Comparison of ENCODE assay signal across 2 cellular contexts in the genomic region with DNA sequence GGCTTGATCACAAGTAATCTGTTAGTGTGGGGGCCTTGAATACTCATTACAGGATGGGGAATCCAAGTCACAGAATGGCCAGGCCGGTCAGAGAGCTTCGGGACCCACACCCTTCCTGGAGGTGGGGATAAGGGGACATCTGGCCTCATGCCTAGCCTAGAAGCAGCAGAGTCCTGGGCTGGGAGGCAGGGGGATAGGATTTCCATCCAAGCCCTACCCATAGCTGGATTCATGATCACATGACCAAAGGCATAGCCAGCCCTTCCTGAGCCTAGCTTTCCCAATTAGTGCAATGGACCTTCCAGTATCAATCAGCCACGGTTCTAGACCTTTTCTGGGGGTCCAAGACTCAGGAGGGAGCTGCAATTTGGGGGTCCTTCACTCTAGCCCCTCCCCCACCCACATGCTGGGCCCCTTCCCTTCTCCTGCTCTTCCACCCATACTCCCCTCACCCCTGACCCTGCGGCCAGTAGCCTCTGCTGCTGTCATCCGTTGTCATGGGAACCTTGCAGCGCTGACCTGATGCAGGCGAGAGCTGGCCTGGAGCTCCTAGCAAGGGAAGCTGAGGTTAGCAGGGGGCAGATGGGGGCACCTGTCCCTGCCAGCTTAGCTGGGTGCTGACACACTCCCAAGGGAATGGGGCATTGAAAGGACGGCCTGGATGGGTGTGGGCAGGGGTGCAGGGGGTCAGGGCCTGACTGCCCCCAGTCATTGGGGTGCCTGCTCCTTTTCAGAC.
TF ChIP-seq lines count a peak whose summit lies in the region.

No MANE protein-coding gene starts in this region.

TF ChIP-seq in PFSK-1, 5 proteins besides CTCF, POLR2A, EP300 and RAD21:
- TF ChIP-seq POLR2AphosphoS5 (IDR thresholded peaks at IDR 0.05; ENCODE audit: low read depth, low read length) = 0 out of 2 replicates have a peak, but pooled peaks have one; percentile 17
- TF ChIP-seq TAF1 (IDR thresholded peaks at IDR 0.05; ENCODE audit: borderline replicate concordance, insufficient read depth, low read length) = no peak
- TF ChIP-seq, protein P1, sequence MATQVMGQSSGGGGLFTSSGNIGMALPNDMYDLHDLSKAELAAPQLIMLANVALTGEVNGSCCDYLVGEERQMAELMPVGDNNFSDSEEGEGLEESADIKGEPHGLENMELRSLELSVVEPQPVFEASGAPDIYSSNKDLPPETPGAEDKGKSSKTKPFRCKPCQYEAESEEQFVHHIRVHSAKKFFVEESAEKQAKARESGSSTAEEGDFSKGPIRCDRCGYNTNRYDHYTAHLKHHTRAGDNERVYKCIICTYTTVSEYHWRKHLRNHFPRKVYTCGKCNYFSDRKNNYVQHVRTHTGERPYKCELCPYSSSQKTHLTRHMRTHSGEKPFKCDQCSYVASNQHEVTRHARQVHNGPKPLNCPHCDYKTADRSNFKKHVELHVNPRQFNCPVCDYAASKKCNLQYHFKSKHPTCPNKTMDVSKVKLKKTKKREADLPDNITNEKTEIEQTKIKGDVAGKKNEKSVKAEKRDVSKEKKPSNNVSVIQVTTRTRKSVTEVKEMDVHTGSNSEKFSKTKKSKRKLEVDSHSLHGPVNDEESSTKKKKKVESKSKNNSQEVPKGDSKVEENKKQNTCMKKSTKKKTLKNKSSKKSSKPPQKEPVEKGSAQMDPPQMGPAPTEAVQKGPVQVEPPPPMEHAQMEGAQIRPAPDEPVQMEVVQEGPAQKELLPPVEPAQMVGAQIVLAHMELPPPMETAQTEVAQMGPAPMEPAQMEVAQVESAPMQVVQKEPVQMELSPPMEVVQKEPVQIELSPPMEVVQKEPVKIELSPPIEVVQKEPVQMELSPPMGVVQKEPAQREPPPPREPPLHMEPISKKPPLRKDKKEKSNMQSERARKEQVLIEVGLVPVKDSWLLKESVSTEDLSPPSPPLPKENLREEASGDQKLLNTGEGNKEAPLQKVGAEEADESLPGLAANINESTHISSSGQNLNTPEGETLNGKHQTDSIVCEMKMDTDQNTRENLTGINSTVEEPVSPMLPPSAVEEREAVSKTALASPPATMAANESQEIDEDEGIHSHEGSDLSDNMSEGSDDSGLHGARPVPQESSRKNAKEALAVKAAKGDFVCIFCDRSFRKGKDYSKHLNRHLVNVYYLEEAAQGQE (IDR thresholded peaks at IDR 0.05; ENCODE audit: insufficient read depth in 1 of 2, low read depth in 2 of 2, low read length in 2 of 2) = no peak
- no peak for TF ChIP-seq FOXP2 (optimal IDR thresholded peaks at IDR 0.05; ENCODE audit: borderline replicate concordance, extremely low read depth, extremely low read length, insufficient read depth)
- TF ChIP-seq SIN3A (IDR thresholded peaks at IDR 0.05; ENCODE audit: borderline replicate concordance, insufficient read depth, low read length) = no peak

TF ChIP-seq in H1, 55 proteins besides CTCF, POLR2A, EP300 and RAD21:
- TF ChIP-seq SIN3A (conservative IDR thresholded peaks at IDR 0.05 in 1 of 2, IDR thresholded peaks at IDR 0.05 in 1 of 2; ENCODE audit: low read depth in 1 of 2, low read length in 2 of 2) (0 out of 4 replicates have a peak, but pooled peaks have one; percentile 38 to 40), POU5F1 (IDR thresholded peaks at IDR 0.05; ENCODE audit: low read depth, low read length) (no peak), BCL11A (IDR thresholded peaks at IDR 0.05; ENCODE audit: low read depth in 2 of 2, low read length in 2 of 2) (no peak), RFX5 (IDR thresholded peaks at IDR 0.05; ENCODE audit: borderline replicate concordance, low read depth, low read length) (peak; percentile 71), SIX5 (IDR thresholded peaks at IDR 0.05; ENCODE audit: low read depth, low read length) (no peak), MAFK (IDR thresholded peaks at IDR 0.05; ENCODE audit: low read depth, low read length) (no peak)
